In genomic region chr7:150778014-150778737, GRCh38 we compare ENCODE assay signal across 13 cellular contexts. TPM values are rescaled to one million over a fixed set of nuclear protein-coding genes. Genes with fewer than 3 reads are reported as not detected.
A peak's percentile ranks its signal among the peaks of the same experiment; 100 is the strongest.
DNase-seq lines count a peak whose midpoint lies in the region; ATAC-seq, FAIRE-seq and TF ChIP-seq lines count a peak whose summit lies in the region.
"Had no signal": no experiment of that assay in that cellular context is flagged by ENCODE, and none has a peak within 500 bp of the region (broad histone marks: within the 10 kb centered on the region; RNA-seq: fewer than 3 reads in every experiment).

No MANE protein-coding gene starts in this region.

- peaks cover 3% of the 10 kb centered on the region; the same call in 1 of the 2 replicates for H3K4me1 ChIP-seq in Panc1 (ENCODE audit: control insufficient read depth, insufficient read depth, low read length)

- no peak overlapping the region for H3K4me3 ChIP-seq in Panc1 (ENCODE audit: low read depth in 2 of 2, low read length in 2 of 2)

- in situ Hi-C loops in Panc1 (cut with HindIII; ENCODE audit: low pct_unique_long_range_greater_than_20kb, low sequenced_read_pairs) = no loop called here

- POLR2A ChIA-PET in Panc1 (lab: Charles Lee) = no interaction called here

- no peaks in the 10 kb centered on the region for H3K36me3 ChIP-seq in Panc1 (ENCODE audit: control insufficient read depth, insufficient read depth, low read length)

- no peak overlapping the region for H3K27ac ChIP-seq in Panc1 (ENCODE audit: low read length)

- CTCF ChIA-PET in Panc1 (lab: Charles Lee) = interaction anchor here (1.1 kb wide), 1 partner anchor 19 kb away, joined by 12 read pairs; no protein-coding TSS in a partner anchor

- FAIRE-seq in islet of Langerhans (lab: Jason Lieb, UNC) = peak; percentile 13

- no peaks in the 10 kb centered on the region for H3K9me3 ChIP-seq in Panc1 (ENCODE audit: control insufficient read depth, insufficient read depth, low read depth, low read length)

- TF ChIP-seq CTCF in Panc1 (IDR thresholded peaks at IDR 0.05) = no peak

- intact Hi-C loops in Panc1 (cut with micrococcal nuclease; ENCODE audit: unreplicated experiment) = loop anchor here (5.0 kb wide), 1 partner anchor 209 kb away; no protein-coding TSS in a partner anchor

- peak; percentile 12 for ATAC-seq in GM18867 (IDR thresholded peaks at IDR 0.05; ENCODE audit: unreplicated experiment)
- ATAC-seq in HG02678 (IDR thresholded peaks at IDR 0.05; ENCODE audit: unreplicated experiment) = peak; percentile 14
- peak; percentile 36; the same call in 1 of the 2 replicates for ATAC-seq in Panc1
- no peak for ATAC-seq in GM21576 (IDR thresholded peaks at IDR 0.05; ENCODE audit: unreplicated experiment)
- ATAC-seq in GM21825 (IDR thresholded peaks at IDR 0.05; ENCODE audit: unreplicated experiment) = no peak
- no peak for ATAC-seq in GM18909 (IDR thresholded peaks at IDR 0.05; ENCODE audit: poor library complexity, unreplicated experiment)

- BruUV-seq in Panc1 (replicated peaks; lab: Mats Ljungman, UMichigan) = no TSS peak

- DNase-seq in Panc1 (ENCODE audit: low read depth, low spot score) (no peak), T-helper 2 cell (no peak)

- H3K27me3 ChIP-seq in Panc1 (ENCODE audit: control insufficient read depth, insufficient read depth, low read length) = no peaks in the 10 kb centered on the region

RNA-seq across cellular contexts. Expression of gene TMEM176B, which starts 22.0 kb away (rescaled TPM):
- 0.31 TPM for total RNA-seq in Panc1 (2021; ENCODE audit: unreplicated experiment)
- polyA plus RNA-seq in Panc1 (2012; ENCODE audit: insufficient read length) = not detected
- total RNA-seq: CD4-positive, CD25-positive, alpha-beta regulatory T cell; M059J; NCI-H460; RPMI7951 had no signal

RNA-seq across cellular contexts. Expression of gene TMEM176A, which starts 22.4 kb away (rescaled TPM):
- total RNA-seq in Panc1 (2021; ENCODE audit: unreplicated experiment) = 0.39 TPM
- polyA plus RNA-seq in Panc1 (2012; ENCODE audit: insufficient read length) = not detected
- total RNA-seq: CD4-positive, CD25-positive, alpha-beta regulatory T cell; RPMI7951 had no signal

RNA-seq across cellular contexts. Expression of gene GIMAP5, which starts 41.0 kb away (rescaled TPM):
- total RNA-seq in Panc1 (2021; ENCODE audit: unreplicated experiment) = 0.51 TPM
- polyA plus RNA-seq in Panc1 (2012; ENCODE audit: insufficient read length) = not detected
- total RNA-seq: HT-29, M059J, NCI-H460, RPMI7951 had no signal

Comparison
In these comparisons a context has a peak if more than half of its experiments do, and no peak if none do; other contexts are left out.
1. ATAC-seq: peak in GM18867 (single experiment), HG02678 (single experiment) and Panc1 (single experiment); none in GM21576 (single experiment), GM21825 (single experiment) and GM18909 (single experiment).